8 cellular contexts compared by ENCODE assay signal in the genomic region with DNA sequence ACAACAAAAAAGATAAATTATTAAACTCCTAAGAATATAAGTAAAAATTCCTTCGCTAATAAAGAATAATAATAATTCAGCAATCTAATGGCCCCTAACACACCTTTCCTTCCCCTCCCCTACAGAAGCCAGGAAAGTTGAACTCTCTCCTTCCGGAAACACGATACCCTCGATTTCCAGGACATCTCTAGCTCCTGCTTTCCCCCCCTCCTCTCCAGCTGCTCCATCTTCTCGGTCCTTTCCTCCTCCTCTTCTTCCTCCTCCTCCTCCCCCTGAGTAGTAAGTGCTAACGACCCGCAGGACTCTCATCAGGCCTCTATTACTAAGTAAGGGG.
A peak's percentile ranks its signal among the peaks of the same experiment; 100 is the strongest.
DNase-seq lines count a peak whose midpoint lies in the region; ATAC-seq and TF ChIP-seq lines count a peak whose summit lies in the region.

No MANE protein-coding gene starts in this region.

- H3K9ac ChIP-seq in mucosa of stomach (ENCODE audit: low read length), result peak overlapping the region; percentile 93

- ATAC-seq in central memory CD8-positive, alpha-beta T cell (replicated peaks; ENCODE audit: extremely low read depth, poor library complexity, severe bottlenecking), result no peak
- no peak for ATAC-seq in HG03108 (IDR thresholded peaks at IDR 0.05; ENCODE audit: unreplicated experiment)

- peaks cover 12% of the 10 kb centered on the region for H3K36me3 Mint-ChIP-seq in central memory CD8-positive, alpha-beta T cell (ENCODE audit: insufficient read depth)

- H3K4me1 ChIP-seq in mucosa of stomach (ENCODE audit: control insufficient read depth, insufficient read depth, low read length), result peaks cover 5% of the 10 kb centered on the region

- peaks cover 20% of the 10 kb centered on the region for H3K4me1 Mint-ChIP-seq in central memory CD8-positive, alpha-beta T cell

- TF ChIP-seq CTCF in GM12864 (IDR thresholded peaks at IDR 0.05; ENCODE audit: low read depth, low read length, missing control alignments), result no peak

- H3K27me3 Mint-ChIP-seq in central memory CD8-positive, alpha-beta T cell, result peaks cover 22% of the 10 kb centered on the region

- H3K9me3 Mint-ChIP-seq in central memory CD8-positive, alpha-beta T cell, result no peaks in the 10 kb centered on the region

- peak overlapping the region; percentile 78 for H3K4me3 ChIP-seq in GM12864 (ENCODE audit: low read depth, low read length)
- peak overlapping the region; percentile 99 for H3K4me3 ChIP-seq in mucosa of stomach (ENCODE audit: low read length)

- H3K27ac Mint-ChIP-seq in central memory CD8-positive, alpha-beta T cell (ENCODE audit: low read depth), result peak overlapping the region; percentile 86

- no peaks in the 10 kb centered on the region for H3K36me3 ChIP-seq in mucosa of stomach (ENCODE audit: control insufficient read depth, insufficient read depth, low read length)

- H3K27me3 ChIP-seq in mucosa of stomach (ENCODE audit: control insufficient read depth, insufficient read depth, low read length), result no peaks in the 10 kb centered on the region

- no peak for DNase-seq in GM12864 (ENCODE audit: low read depth)
- DNase-seq in NCI-H2171 treated with DMSO at 0.1 percent for 48 hours (lab: John Stamatoyannopoulos, UW), result peak; percentile 76
- DNase-seq in central memory CD8-positive, alpha-beta T cell (ENCODE audit: low spot score in 2 of 2), result no peak
- no peak for DNase-seq in HCEC 1CT
- DNase-seq in anterior cingulate cortex (lab: John Stamatoyannopoulos, UW), result no peak
- no peak for DNase-seq in cerebellar nuclear complex (lab: John Stamatoyannopoulos, UW)

- peak overlapping the region; percentile 90 for H3K4me3 Mint-ChIP-seq in central memory CD8-positive, alpha-beta T cell

- no peaks in the 10 kb centered on the region for H3K9me3 ChIP-seq in mucosa of stomach (ENCODE audit: control insufficient read depth, low read length)
